Comparison of ENCODE assay signal across 19 cellular contexts in genomic region chr5:178361657-178362445, GRCh38.
"Had no signal": no experiment of that assay in that cellular context is flagged by ENCODE, and none has a peak within 500 bp of the region (broad histone marks: within the 10 kb centered on the region; RNA-seq: fewer than 3 reads in every experiment).

No MANE protein-coding gene starts in this region.

- H3K36me3 ChIP-seq: cardiac muscle cell, transverse colon had no signal

- H3K4me3 ChIP-seq: cardiac muscle cell, skin epidermis, transverse colon had no signal

- H3K27ac Mint-ChIP-seq: activated CD4-positive, alpha-beta memory T cell treated with anti-CD3 and anti-CD28 coated beads, Interleukin-2, amount 10 ng/mL, durations not matched to agents 7 days and 5 days; activated CD4-positive, alpha-beta T cell treated with anti-CD3 and anti-CD28 coated beads for 36 hours; activated naive CD8-positive, alpha-beta T cell treated with anti-CD3 and anti-CD28 coated beads for 36 hours; activated T-cell treated with anti-CD3 and anti-CD28 coated beads, Interleukin-2, amount 50 U/mL, for 72 hours had no signal

- H3K27me3 ChIP-seq: cardiac muscle cell, transverse colon had no signal

- H3K4me1 Mint-ChIP-seq: activated CD4-positive, alpha-beta memory T cell treated with anti-CD3 and anti-CD28 coated beads, Interleukin-2, amount 10 ng/mL, durations not matched to agents 7 days and 5 days; activated CD4-positive, alpha-beta T cell treated with anti-CD3 and anti-CD28 coated beads for 36 hours; activated naive CD8-positive, alpha-beta T cell treated with anti-CD3 and anti-CD28 coated beads for 36 hours had no signal

- H3K4me3 Mint-ChIP-seq: activated CD4-positive, alpha-beta memory T cell treated with anti-CD3 and anti-CD28 coated beads, Interleukin-2, amount 10 ng/mL, durations not matched to agents 7 days and 5 days; activated CD4-positive, alpha-beta T cell treated with anti-CD3 and anti-CD28 coated beads for 36 hours; activated naive CD8-positive, alpha-beta T cell treated with anti-CD3 and anti-CD28 coated beads for 36 hours; activated T-cell treated with anti-CD3 and anti-CD28 coated beads, Interleukin-2, amount 50 U/mL, for 72 hours had no signal

- DNase-seq: activated CD4-positive, alpha-beta memory T cell treated with anti-CD3 and anti-CD28 coated beads, Interleukin-2, amount 10 ng/mL, durations not matched to agents 7 days and 5 days; activated CD4-positive, alpha-beta T cell treated with anti-CD3 and anti-CD28 coated beads for 36 hours; activated gamma-delta T cell treated with Interleukin-2 at 50 U/mL for 16 hours; activated naive CD8-positive, alpha-beta T cell treated with anti-CD3 and anti-CD28 coated beads for 36 hours; activated T-cell treated with anti-CD3 and anti-CD28 coated beads, Interleukin-2, amount 50 U/mL, for 72 hours; anterior cingulate cortex; foreskin melanocyte; head of caudate nucleus; left ventricle myocardium superior; mesendoderm; retina; stimulated activated naive CD4-positive, alpha-beta T cell; substantia nigra; SW 1271; T-helper 9 cell; transverse colon had no signal

- H3K36me3 Mint-ChIP-seq: activated naive CD8-positive, alpha-beta T cell treated with anti-CD3 and anti-CD28 coated beads for 36 hours had no signal

- FAIRE-seq: colon had no signal

- H3K9me3 Mint-ChIP-seq: activated naive CD8-positive, alpha-beta T cell treated with anti-CD3 and anti-CD28 coated beads for 36 hours had no signal

- H3K27ac ChIP-seq: cardiac muscle cell, skin epidermis, transverse colon had no signal

- H3K9me3 ChIP-seq: transverse colon had no signal
